1 cellular context compared by ENCODE assay signal in genomic region chr5:171384416-171384815, GRCh38. TPM values are rescaled to one million over a fixed set of nuclear protein-coding genes. Genes with fewer than 3 reads are reported as not detected.
"Had no signal": no experiment of that assay in that cellular context is flagged by ENCODE, and none has a peak within 500 bp of the region (broad histone marks: within the 10 kb centered on the region; RNA-seq: fewer than 3 reads in every experiment).

No MANE protein-coding gene starts in this region.

RNA-seq across cellular contexts. Expression of gene FGF18, which starts 35.0 kb away (rescaled TPM):
- total RNA-seq: IMR-90 had no signal
